Comparison of ENCODE assay signal across 8 cellular contexts in the genomic region with DNA sequence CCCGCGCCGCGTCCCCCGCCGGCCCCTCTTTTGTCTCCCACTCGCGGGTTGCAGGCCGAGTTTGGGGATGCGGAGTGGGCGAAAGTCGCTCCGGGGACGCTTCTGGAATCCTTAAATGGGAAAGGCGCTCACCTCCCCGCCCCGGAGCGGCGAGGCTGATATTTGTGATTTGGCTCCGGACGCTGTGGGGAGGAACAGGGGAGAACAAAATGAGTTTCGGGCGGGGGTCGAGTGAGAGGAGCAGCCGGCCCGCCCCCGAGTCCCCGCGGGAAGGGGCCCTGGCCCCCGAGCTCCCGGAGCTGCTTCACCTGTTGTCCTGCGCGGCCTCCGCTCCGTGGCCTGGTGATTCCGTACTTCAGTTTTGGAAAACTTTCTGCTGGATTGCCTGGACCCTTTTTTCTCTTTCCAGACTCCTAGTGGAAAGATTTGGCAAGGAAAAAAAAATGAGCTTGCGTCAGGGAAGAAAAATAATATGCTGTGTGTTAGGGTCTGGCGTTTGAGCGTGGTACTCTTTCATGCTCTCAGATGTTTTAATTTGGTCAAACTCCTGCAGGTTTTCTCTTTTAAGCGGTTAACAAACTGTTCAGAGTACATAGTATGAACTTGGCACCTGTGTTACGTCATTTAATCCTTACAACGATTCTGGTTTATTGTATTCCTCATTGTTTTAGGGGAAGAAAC. TPM values are rescaled to one million over a fixed set of nuclear protein-coding genes. Genes with fewer than 3 reads are reported as not detected.
A peak's percentile ranks its signal among the peaks of the same experiment; 100 is the strongest.
DNase-seq lines count a peak whose midpoint lies in the region; ATAC-seq and TF ChIP-seq lines count a peak whose summit lies in the region.

No MANE protein-coding gene starts in this region.

- H3K27me3 Mint-ChIP-seq in neural progenitor cell (ENCODE audit: insufficient read depth, low read depth) = peaks cover 3% of the 10 kb centered on the region

- H3K27ac ChIP-seq in fibroblast of lung (ENCODE audit: insufficient read depth, low read length) = peak overlapping the region; percentile 73
- H3K27ac ChIP-seq in neural progenitor cell = peak overlapping the region; percentile 91
- H3K27ac ChIP-seq in aorta (ENCODE audit: low read depth in 1 of 2, low read length in 2 of 2) = peak overlapping the region; percentile 100

- H3K4me3 ChIP-seq in MG63 (peak overlapping the region; percentile 75), fibroblast of lung (replicated peaks in 1 of 4; ENCODE audit: control extremely low read depth in 1 of 4, insufficient read depth in 1 of 4, low read depth in 3 of 4, low read length in 4 of 4) (peak overlapping the region; percentile 63 to 96 (median 76)), neural progenitor cell (peak overlapping the region; percentile 87), aorta (ENCODE audit: low read length in 2 of 2) (peak overlapping the region; percentile 95 to 100)

- no peaks in the 10 kb centered on the region for H3K4me1 ChIP-seq in fibroblast of lung (ENCODE audit: control insufficient read depth, extremely low read depth, insufficient read depth, low read length)
- H3K4me1 ChIP-seq in neural progenitor cell = peaks cover 50% of the 10 kb centered on the region
- H3K4me1 ChIP-seq in aorta (ENCODE audit: control insufficient read depth in 1 of 2, insufficient read depth in 2 of 2, low read length in 2 of 2) = peaks cover 3 to 9% of the 10 kb centered on the region in 2 donors

- H3K27me3 ChIP-seq in MG63 (no peaks in the 10 kb centered on the region), fibroblast of lung (ENCODE audit: control insufficient read depth, insufficient read depth, low read length) (no peaks in the 10 kb centered on the region), neural progenitor cell (no peaks in the 10 kb centered on the region), aorta (ENCODE audit: control insufficient read depth in 1 of 2, insufficient read depth in 2 of 2, low read length in 1 of 2) (no peaks in the 10 kb centered on the region)

- DNase-seq in NOMO-1 treated with DMSO at 0.1 percent for 48 hours (lab: John Stamatoyannopoulos, UW; ENCODE audit: unreplicated experiment) = peak; percentile 7
- no peak for DNase-seq in NOMO-1 treated with dmso at 0.1 percent for 144 hours (lab: John Stamatoyannopoulos, UW; ENCODE audit: unreplicated experiment)
- DNase-seq in MG63 = peak; percentile 34
- peak; percentile 15 for DNase-seq in activated CD8-positive, alpha-beta memory T cell treated with anti-CD3 and anti-CD28 coated beads, Interleukin-2, amount 50 U/mL, for 4 hours
- DNase-seq in fibroblast of lung (ENCODE audit: low read depth in 2 of 2) = peak; percentile 66 to 70
- peak; percentile 61 for DNase-seq in neural progenitor cell (ENCODE audit: low spot score)
- DNase-seq in aorta = peak; percentile 61 to 84
- no peak for DNase-seq in NCI-H1436 treated with DMSO at 0.1 percent for 48 hours (lab: John Stamatoyannopoulos, UW)

- H3K9me3 ChIP-seq in MG63 = no peaks in the 10 kb centered on the region
- no peaks in the 10 kb centered on the region for H3K9me3 ChIP-seq in fibroblast of lung (ENCODE audit: control insufficient read depth, insufficient read depth, low read depth, low read length)
- H3K9me3 ChIP-seq in neural progenitor cell (ENCODE audit: low read depth) = no peaks in the 10 kb centered on the region
- no peaks in the 10 kb centered on the region for H3K9me3 ChIP-seq in aorta (ENCODE audit: control insufficient read depth, low read length)

- H3K79me2 ChIP-seq in fibroblast of lung (ENCODE audit: control insufficient read depth, insufficient read depth, low read length) (peaks cover 55% of the 10 kb centered on the region), neural progenitor cell (ENCODE audit: low read depth) (peaks cover 81% of the 10 kb centered on the region)

- TF ChIP-seq CTCF in fibroblast of lung (conservative IDR thresholded peaks at IDR 0.05 in 1 of 2, IDR thresholded peaks at IDR 0.05 in 1 of 2; ENCODE audit: low read depth in 1 of 2, low read length in 2 of 2) (peak; percentile 29 to 40), neural progenitor cell (IDR thresholded peaks at IDR 0.05) (peak; percentile 26)

- WGBS in aorta, 2 donors = 0% methylated on average over 42 of the region's 42 CpGs

- peak overlapping the region; percentile 99 for H3K27ac Mint-ChIP-seq in neural progenitor cell

- H3K4me3 Mint-ChIP-seq in neural progenitor cell = peak overlapping the region; percentile 99

- peaks cover 50% of the 10 kb centered on the region for H3F3A ChIP-seq in neural progenitor cell (ENCODE audit: low read depth)

- peaks cover 11% of the 10 kb centered on the region for H3K9me3 Mint-ChIP-seq in neural progenitor cell

- H2AFZ ChIP-seq in fibroblast of lung (ENCODE audit: low read length) (no peak overlapping the region), neural progenitor cell (replicated peaks) (no peak overlapping the region)

- intact Hi-C loops in aorta (cut with DNase I) = loop anchor here in 1 of 2 donors (5.0 kb wide), 2 partner anchors 60 to 140 kb away; no protein-coding TSS in a partner anchor

- H3K36me3 Mint-ChIP-seq in neural progenitor cell = peaks cover 28% of the 10 kb centered on the region

- H3K9ac ChIP-seq in fibroblast of lung (ENCODE audit: insufficient read depth, low read length) = peak overlapping the region; percentile 81
- H3K9ac ChIP-seq in neural progenitor cell = peak overlapping the region; percentile 75

- H4K20me1 ChIP-seq in fibroblast of lung (ENCODE audit: control insufficient read depth, extremely low read depth, insufficient read depth, low read length) = no peaks in the 10 kb centered on the region
- H4K20me1 ChIP-seq in neural progenitor cell (ENCODE audit: low read depth) = peaks cover 50% of the 10 kb centered on the region

- H3K4me1 Mint-ChIP-seq in neural progenitor cell = peaks cover 41% of the 10 kb centered on the region

- peak overlapping the region; percentile 82 for H3K4me2 ChIP-seq in fibroblast of lung (ENCODE audit: extremely low read depth, insufficient read depth, low read length)
- peak overlapping the region; percentile 88 for H3K4me2 ChIP-seq in neural progenitor cell

- H3K36me3 ChIP-seq in MG63 = peaks cover 5% of the 10 kb centered on the region; the same call in 1 of the 2 replicates
- no peaks in the 10 kb centered on the region for H3K36me3 ChIP-seq in fibroblast of lung (ENCODE audit: control insufficient read depth, insufficient read depth, low read length)
- no peaks in the 10 kb centered on the region for H3K36me3 ChIP-seq in neural progenitor cell
- no peaks in the 10 kb centered on the region for H3K36me3 ChIP-seq in aorta (ENCODE audit: control insufficient read depth in 1 of 2, insufficient read depth in 2 of 2, low read length in 1 of 2)

- peak; percentile 4 for ATAC-seq in aorta (ENCODE audit: low FRiP score)

RNA-seq across cellular contexts. Expression of a gene that starts 0.8 kb away (rescaled TPM):
- total RNA-seq in MG63 (2014; rRNA removed; shearing (Covaris generic); ENCODE audit: low replicate concordance) = 32.6 and 35.1 TPM in 2 replicates
- total RNA-seq in fibroblast of lung = 53.7 and 61.8 TPM in 2 replicates
- 49.1 and 52.8 TPM in 2 replicates for polyA plus RNA-seq in fibroblast of lung
- 21.4 and 22.0 TPM in 2 replicates for polyA plus RNA-seq in fibroblast of lung (2012)
- polyA minus RNA-seq in fibroblast of lung (ENCODE audit: low replicate concordance) = 5.0 and 10.0 TPM in 2 replicates
- 60.8 and 76.2 TPM in 2 replicates for total RNA-seq in neural progenitor cell (ENCODE audit: low replicate concordance)
- total RNA-seq in aorta = 100 to 1,000 TPM; 104 to 120 TPM
- polyA plus RNA-seq in aorta = 10 to 100 TPM; 19.3 to 22.9 TPM

Comparison
In these comparisons a context has a peak if more than half of its experiments do, and no peak if none do; other contexts are left out.
1. DNase-seq: peak in NOMO-1 treated with DMSO at 0.1 percent for 48 hours (single experiment), MG63 (single experiment), activated CD8-positive, alpha-beta memory T cell treated with anti-CD3 and anti-CD28 coated beads, Interleukin-2, amount 50 U/mL, for 4 hours (single experiment), fibroblast of lung (2 of 2), neural progenitor cell (single experiment) and aorta (2 of 2); none in NOMO-1 treated with dmso at 0.1 percent for 144 hours (single experiment) and NCI-H1436 treated with DMSO at 0.1 percent for 48 hours (single experiment).
2. Peak in every context shown above with its lines, with median percentiles within 50 percentile points of each other: H3K4me3 ChIP-seq and H3K27ac ChIP-seq.